8 cellular contexts compared by ENCODE assay signal in genomic region chrX:104136241-104137019, GRCh38. TPM values are rescaled to one million over a fixed set of nuclear protein-coding genes. Genes with fewer than 3 reads are reported as not detected.
DNase-seq lines count a peak whose midpoint lies in the region; ATAC-seq, FAIRE-seq and TF ChIP-seq lines count a peak whose summit lies in the region.

No MANE protein-coding gene starts in this region.

- peak overlapping the region; percentile 68 for H3K4me3 Mint-ChIP-seq in Caco-2 (ENCODE audit: unreplicated experiment)
- H3K4me3 Mint-ChIP-seq in activated CD8-positive, alpha-beta T cell treated with anti-CD3 and anti-CD28 coated beads, Interleukin-2, amount 10 ng/mL, durations not matched to agents 7 days and 5 days, result no peak overlapping the region

- no peaks in the 10 kb centered on the region for H3K4me1 Mint-ChIP-seq in Caco-2 (ENCODE audit: low read depth, unreplicated experiment)
- H3K4me1 Mint-ChIP-seq in activated CD8-positive, alpha-beta T cell treated with anti-CD3 and anti-CD28 coated beads, Interleukin-2, amount 10 ng/mL, durations not matched to agents 7 days and 5 days (ENCODE audit: low read depth), result peaks cover 26% of the 10 kb centered on the region

- TF ChIP-seq CTCF in Caco-2 (IDR thresholded peaks at IDR 0.05; ENCODE audit: insufficient read depth in 1 of 2, low read depth in 1 of 2, low read length in 1 of 2, severe bottlenecking in 1 of 2, unreplicated experiment in 1 of 2), result peak; percentile 44 to 56
- peak; percentile 31 to 70 (median 62) for TF ChIP-seq CTCF in H1 (IDR thresholded peaks at IDR 0.05; ENCODE audit: control extremely low read depth in 1 of 3, insufficient read depth in 1 of 3, low read depth in 1 of 3, low read length in 3 of 3)

- no peaks in the 10 kb centered on the region for H3K79me2 ChIP-seq in H1 (ENCODE audit: control insufficient read depth in 1 of 2, insufficient read depth in 2 of 2, low read length in 2 of 2)

- peak overlapping the region; percentile 43 to 64; a peak in 3 of 4 replicates for H3K4me2 ChIP-seq in H1 (ENCODE audit: insufficient read depth in 1 of 2, low read depth in 2 of 2, low read length in 2 of 2)

- H4K20me1 ChIP-seq in H1 (replicated peaks in 1 of 2; ENCODE audit: control insufficient read depth in 1 of 2, insufficient read depth in 2 of 2, low read length in 2 of 2), result no peaks in the 10 kb centered on the region

- no peak overlapping the region for H3K23ac ChIP-seq in H1 (ENCODE audit: insufficient read length)

- no peak for TF ChIP-seq EP300 in H1 (IDR thresholded peaks at IDR 0.05; ENCODE audit: borderline replicate concordance in 1 of 2, low read depth in 2 of 2, low read length in 2 of 2)

- H3K4me1 ChIP-seq in Caco-2 (no peaks in the 10 kb centered on the region), H1 (replicated peaks in 1 of 4; ENCODE audit: control insufficient read depth in 3 of 4, insufficient read depth in 4 of 4, low read length in 3 of 4) (no peaks in the 10 kb centered on the region), mesodermal cell (ENCODE audit: control insufficient read depth, insufficient read depth, low read length, poor library complexity, severe bottlenecking) (no peaks in the 10 kb centered on the region)

- WGBS in H1 (ENCODE audit: extremely low coverage in 1 of 2, insufficient coverage in 1 of 2, insufficient read length in 1 of 2, insufficient replicate concordance in 2 of 2, low coverage in 1 of 2, low lambda C conversion rate in 2 of 2, missing lambda C conversion rate in 1 of 2), 2 experiments, result 38% methylated on average over 10 of the region's 10 CpGs; no CpG with 5 or more reads in 1 of the 2 experiments
- 0% methylated on average over 1 of the region's 10 CpGs; no CpG with 5 or more reads in 1 of the 2 experiments for WGBS in mesodermal cell (ENCODE audit: insufficient coverage in 2 of 2), 2 experiments

- no peaks in the 10 kb centered on the region for H3K9me3 Mint-ChIP-seq in Caco-2 (ENCODE audit: unreplicated experiment)
- no peaks in the 10 kb centered on the region for H3K9me3 Mint-ChIP-seq in activated CD8-positive, alpha-beta T cell treated with anti-CD3 and anti-CD28 coated beads, Interleukin-2, amount 10 ng/mL, durations not matched to agents 7 days and 5 days (ENCODE audit: insufficient read depth)

- no peak overlapping the region for H2BK5ac ChIP-seq in H1 (ENCODE audit: low read depth, low read length)

- H2BK20ac ChIP-seq in H1 (ENCODE audit: low read length), result no peak overlapping the region

- TF ChIP-seq RAD21 in H1 (IDR thresholded peaks at IDR 0.05 in 1 of 2, conservative IDR thresholded peaks at IDR 0.05 in 1 of 2; ENCODE audit: low read depth in 2 of 2, low read length in 2 of 2), result peak; percentile 79

- H3K27me3 ChIP-seq in Caco-2 (replicated peaks; ENCODE audit: control insufficient read depth, insufficient read depth, low read length) (no peaks in the 10 kb centered on the region), H1 (replicated peaks in 1 of 4; ENCODE audit: control insufficient read depth in 3 of 4, extremely low read depth in 1 of 4, insufficient read depth in 3 of 4, low read length in 3 of 4) (no peaks in the 10 kb centered on the region)

- peak overlapping the region; percentile 30; the same call in 1 of the 2 replicates for H3K4me3 ChIP-seq in Caco-2 (ENCODE audit: low read depth, low read length)
- H3K4me3 ChIP-seq in H1 (ENCODE audit: extremely low read depth in 1 of 4, insufficient read depth in 2 of 4, low read depth in 3 of 4, low read length in 4 of 4), result peak overlapping the region in 3 of 4 experiments; percentile 14 to 43 (median 15); a peak in 3 of 8 replicates
- H3K4me3 ChIP-seq in mesodermal cell (ENCODE audit: extremely low read depth, insufficient read depth, low read length, poor library complexity, severe bottlenecking), result peak overlapping the region; percentile 11

- H3K27ac Mint-ChIP-seq in Caco-2 (ENCODE audit: unreplicated experiment), result no peak overlapping the region
- H3K27ac Mint-ChIP-seq in activated CD8-positive, alpha-beta T cell treated with anti-CD3 and anti-CD28 coated beads, Interleukin-2, amount 10 ng/mL, durations not matched to agents 7 days and 5 days, result no peak overlapping the region

- DNase-seq in Caco-2 (peak; percentile 64 to 72), NCI-H526 (lab: John Stamatoyannopoulos, UW) (peak; percentile 56 to 88), H1 (ENCODE audit: low read depth in 1 of 2, low spot score in 2 of 2) (no peak), stromal cell of bone marrow (ENCODE audit: low read depth) (peak; percentile 76)
- peak; percentile 64 for DNase-seq in activated CD8-positive, alpha-beta T cell treated with anti-CD3 and anti-CD28 coated beads, Interleukin-2, amount 10 ng/mL, durations not matched to agents 7 days and 5 days

- H3K79me1 ChIP-seq in H1 (ENCODE audit: low read depth, low read length), result no peaks in the 10 kb centered on the region

- H3K9me3 ChIP-seq in Caco-2 (no peaks in the 10 kb centered on the region), H1 (ENCODE audit: insufficient read depth in 2 of 2, low read depth in 1 of 2, low read length in 1 of 2) (no peaks in the 10 kb centered on the region), mesodermal cell (ENCODE audit: control insufficient read depth, low read length) (no peaks in the 10 kb centered on the region)

- intact Hi-C loops in Caco-2 (cut with micrococcal nuclease; ENCODE audit: unreplicated experiment), result loop anchor here (1.0 to 2.0 kb wide), 3 partner anchors 23 to 291 kb away; no protein-coding TSS in a partner anchor

- CTCF ChIA-PET in Caco-2 (lab: Charles Lee) (no interaction called here), H1 (lab: Charles Lee; ENCODE audit: partially characterized antibody) (interaction anchor here (0.6 to 3.0 kb wide), 9 partner anchors 11 to 297 kb away, joined by 3 to 10 read pairs (median 3); no protein-coding TSS in a partner anchor)
- CTCF ChIA-PET in activated CD8-positive, alpha-beta T cell treated with anti-CD3 and anti-CD28 coated beads, Interleukin-2, amount 10 ng/mL, durations not matched to agents 7 days and 5 days (lab: Charles Lee), result interaction anchor here (0.7 to 3.2 kb wide), 14 partner anchors 8 to 292 kb away, joined by 3 to 40 read pairs (median 6); partner anchors contain the start of genes SLC25A53 and ZCCHC18

- H4K91ac ChIP-seq in H1 (replicated peaks; ENCODE audit: insufficient read length, low read length), result no peak overlapping the region

- TF ChIP-seq POLR2A in H1 (IDR thresholded peaks at IDR 0.05; ENCODE audit: control extremely low read depth in 1 of 2, low read depth in 2 of 2, low read length in 2 of 2), result no peak

- H3K4ac ChIP-seq in H1 (replicated peaks; ENCODE audit: insufficient read length, low read depth, low read length), result no peak overlapping the region

- H2BK15ac ChIP-seq in H1 (ENCODE audit: low read length), result no peak overlapping the region

- H2BK12ac ChIP-seq in H1 (ENCODE audit: low read depth, low read length), result no peak overlapping the region

- H3K27ac ChIP-seq in H1 (ENCODE audit: low read depth, low read length) (no peak overlapping the region), mesodermal cell (ENCODE audit: low read depth, low read length, severe bottlenecking) (peak overlapping the region; percentile 16)

- BruUV-seq in Caco-2 (replicated peaks; lab: Mats Ljungman, UMichigan), result no TSS peak

- no peak overlapping the region for H4K8ac ChIP-seq in H1 (ENCODE audit: extremely low read depth, insufficient read depth, low read length)

- no peak overlapping the region for H3K14ac ChIP-seq in H1 (ENCODE audit: insufficient read length)

- H2BK120ac ChIP-seq in H1 (replicated peaks; ENCODE audit: low read depth, low read length), result no peak overlapping the region

- H2AFZ ChIP-seq in H1 (ENCODE audit: low read length), result peak overlapping the region; percentile 85

- H3K36me3 ChIP-seq in Caco-2 (ENCODE audit: control insufficient read depth, insufficient read depth, low read length) (no peaks in the 10 kb centered on the region), H1 (ENCODE audit: control insufficient read depth in 2 of 4, insufficient read depth in 4 of 4, low read length in 3 of 4) (no peaks in the 10 kb centered on the region), mesodermal cell (ENCODE audit: control insufficient read depth, insufficient read depth, low read length) (no peaks in the 10 kb centered on the region)

- H3K36me3 Mint-ChIP-seq in Caco-2 (ENCODE audit: insufficient read depth, unreplicated experiment), result no peaks in the 10 kb centered on the region
- H3K36me3 Mint-ChIP-seq in activated CD8-positive, alpha-beta T cell treated with anti-CD3 and anti-CD28 coated beads, Interleukin-2, amount 10 ng/mL, durations not matched to agents 7 days and 5 days (ENCODE audit: low read depth), result no peaks in the 10 kb centered on the region

- ATAC-seq in GM19438 (IDR thresholded peaks at IDR 0.05; ENCODE audit: low read depth, unreplicated experiment), result peak; percentile 88
- ATAC-seq in HG03558 (IDR thresholded peaks at IDR 0.05; ENCODE audit: extremely low read depth, unreplicated experiment), result peak; percentile 82
- ATAC-seq in activated CD8-positive, alpha-beta T cell treated with anti-CD3 and anti-CD28 coated beads, Interleukin-2, amount 10 ng/mL, durations not matched to agents 7 days and 5 days, result peak; percentile 84

- H3K56ac ChIP-seq in H1 (replicated peaks; ENCODE audit: insufficient read length, low read depth, low read length), result no peak overlapping the region

- POLR2A ChIA-PET in Caco-2 (lab: Charles Lee), result no interaction called here
- POLR2A ChIA-PET in activated CD8-positive, alpha-beta T cell treated with anti-CD3 and anti-CD28 coated beads, Interleukin-2, amount 10 ng/mL, durations not matched to agents 7 days and 5 days (lab: Charles Lee), result interaction anchor here (1.5 kb wide), 1 partner anchor 24 kb away, joined by 6 read pairs; the partner anchor contains the start of gene ZCCHC18
- POLR2A ChIA-PET in H1 (lab: Charles Lee; ENCODE audit: partially characterized antibody), result no interaction called here

- H3K18ac ChIP-seq in H1 (ENCODE audit: extremely low read depth, low read length), result no peak overlapping the region; the same call in 1 of the 2 replicates

- no peak overlapping the region for H2AK5ac ChIP-seq in H1 (ENCODE audit: low read depth, low read length)

- H4K5ac ChIP-seq in H1 (ENCODE audit: insufficient read length, low read depth, low read length), result no peak overlapping the region

- FAIRE-seq in H1 (lab: Jason Lieb, UNC), result peak; percentile 98

- H3K9ac ChIP-seq in H1 (replicated peaks in 1 of 4; ENCODE audit: extremely low read depth in 1 of 4, low read depth in 3 of 4, low read length in 3 of 4), result no peak overlapping the region

- H3K23me2 ChIP-seq in H1 (ENCODE audit: low read depth, low read length), result 0 out of 2 replicates have a peak, but pooled peaks cover 2% of the 10 kb centered on the region

- no peaks in the 10 kb centered on the region for H3K27me3 Mint-ChIP-seq in Caco-2 (ENCODE audit: insufficient read depth, unreplicated experiment)
- H3K27me3 Mint-ChIP-seq in activated CD8-positive, alpha-beta T cell treated with anti-CD3 and anti-CD28 coated beads, Interleukin-2, amount 10 ng/mL, durations not matched to agents 7 days and 5 days (ENCODE audit: low read depth), result no peaks in the 10 kb centered on the region

RNA-seq across cellular contexts. Expression of gene SLC25A53, which starts 20.4 kb away (rescaled TPM):
- total RNA-seq in Caco-2 (2022), result 3.2 and 4.1 TPM in 2 replicates
- total RNA-seq in activated CD8-positive, alpha-beta T cell treated with anti-CD3 and anti-CD28 coated beads, Interleukin-2, amount 10 ng/mL, durations not matched to agents 7 days and 5 days, result 1 to 10 TPM; 8.7 to 8.9 TPM
- 3.2 and 4.2 TPM in 2 replicates for total RNA-seq in H1 (2021; fragmentation: NEBNext Ultra II Directional; extraction: Animal tissue kit (Norgen Biotek cat#: 25700))
- polyA plus RNA-seq in H1 (2011; rRNA removed), result 2.2 and 2.4 TPM in 2 replicates
- polyA plus RNA-seq in H1 (2011; cell fraction: cytosol; rRNA removed), result 3.4 TPM
- polyA plus RNA-seq in H1 (2011; cell fraction: nucleus; rRNA removed), result 2.7 TPM
- polyA plus RNA-seq in H1 (2012, experiment 1 of 2), result 1.8 to 3.6 TPM (median 2.9 TPM) in 4 replicates
- 0.49 TPM for polyA plus RNA-seq in H1 (2012, experiment 2 of 2)
- polyA plus RNA-seq in H1 (2013, experiment 1 of 2), result 3.5 TPM
- polyA plus RNA-seq in H1 (2013, experiment 2 of 2), result 4.3 TPM
- polyA minus RNA-seq in H1 (2011; rRNA and poly(A)+ RNA removed), result 3.0 and 3.5 TPM in 2 replicates
- polyA minus RNA-seq in H1 (2011; cell fraction: cytosol; rRNA and poly(A)+ RNA removed), result 2.4 TPM
- polyA minus RNA-seq in H1 (2011; cell fraction: nucleus; rRNA and poly(A)+ RNA removed), result 5.5 TPM
- polyA plus RNA-seq in mesodermal cell (2013, experiment 1 of 2), result 3.5 TPM
- polyA plus RNA-seq in mesodermal cell (2013, experiment 2 of 2), result 3.0 TPM

RNA-seq across cellular contexts. Expression of gene ZCCHC18, which starts 24.1 kb away (rescaled TPM):
- total RNA-seq in Caco-2 (2022), result 0.77 and 0.95 TPM in 2 replicates
- 1 to 10 TPM; 2.2 to 3.8 TPM for total RNA-seq in activated CD8-positive, alpha-beta T cell treated with anti-CD3 and anti-CD28 coated beads, Interleukin-2, amount 10 ng/mL, durations not matched to agents 7 days and 5 days
- total RNA-seq in H1 (2021; fragmentation: NEBNext Ultra II Directional; extraction: Animal tissue kit (Norgen Biotek cat#: 25700)), result 2.6 and 3.7 TPM in 2 replicates
- 4.1 and 8.8 TPM in 2 replicates for polyA plus RNA-seq in H1 (2011; rRNA removed)
- polyA plus RNA-seq in H1 (2011; cell fraction: cytosol; rRNA removed), result 2.9 TPM
- 5.9 TPM for polyA plus RNA-seq in H1 (2011; cell fraction: nucleus; rRNA removed)
- polyA plus RNA-seq in H1 (2012, experiment 1 of 2), result 2.3 to 3.7 TPM (median 2.8 TPM) in 4 replicates
- polyA plus RNA-seq in H1 (2012, experiment 2 of 2), result 0.67 TPM
- 2.5 TPM for polyA plus RNA-seq in H1 (2013, experiment 1 of 2)
- 2.3 TPM for polyA plus RNA-seq in H1 (2013, experiment 2 of 2)
- polyA minus RNA-seq in H1 (2011; rRNA and poly(A)+ RNA removed), result 0.68 and 2.0 TPM in 2 replicates
- not detected for polyA minus RNA-seq in H1 (2011; cell fraction: cytosol; rRNA and poly(A)+ RNA removed)
- polyA minus RNA-seq in H1 (2011; cell fraction: nucleus; rRNA and poly(A)+ RNA removed), result 3.8 TPM
- polyA plus RNA-seq in mesodermal cell (2013, experiment 1 of 2), result 1.9 TPM
- 2.2 TPM for polyA plus RNA-seq in mesodermal cell (2013, experiment 2 of 2)

RNA-seq across cellular contexts. Expression of gene FAM199X, which starts 29.8 kb away (rescaled TPM):
- 18.5 and 19.1 TPM in 2 replicates for total RNA-seq in Caco-2 (2022)
- 10 to 100 TPM; 11.6 to 12.7 TPM for total RNA-seq in activated CD8-positive, alpha-beta T cell treated with anti-CD3 and anti-CD28 coated beads, Interleukin-2, amount 10 ng/mL, durations not matched to agents 7 days and 5 days
- 14.4 and 14.9 TPM in 2 replicates for total RNA-seq in H1 (2021; fragmentation: NEBNext Ultra II Directional; extraction: Animal tissue kit (Norgen Biotek cat#: 25700))
- 1.9 and 3.1 TPM in 2 replicates for polyA plus RNA-seq in H1 (2011; rRNA removed)
- 4.0 TPM for polyA plus RNA-seq in H1 (2011; cell fraction: cytosol; rRNA removed)
- 1.7 TPM for polyA plus RNA-seq in H1 (2011; cell fraction: nucleus; rRNA removed)
- 3.7 to 8.4 TPM (median 5.2 TPM) in 4 replicates for polyA plus RNA-seq in H1 (2012, experiment 1 of 2)
- 0.96 TPM for polyA plus RNA-seq in H1 (2012, experiment 2 of 2)
- polyA plus RNA-seq in H1 (2013, experiment 1 of 2), result 5.8 TPM
- polyA plus RNA-seq in H1 (2013, experiment 2 of 2), result 5.9 TPM
- 4.0 and 5.6 TPM in 2 replicates for polyA minus RNA-seq in H1 (2011; rRNA and poly(A)+ RNA removed)
- 4.1 TPM for polyA minus RNA-seq in H1 (2011; cell fraction: cytosol; rRNA and poly(A)+ RNA removed)
- 3.5 TPM for polyA minus RNA-seq in H1 (2011; cell fraction: nucleus; rRNA and poly(A)+ RNA removed)
- polyA plus RNA-seq in mesodermal cell (2013, experiment 1 of 2), result 16.3 TPM
- polyA plus RNA-seq in mesodermal cell (2013, experiment 2 of 2), result 16.1 TPM

Comparison
In these comparisons a context has a peak if more than half of its experiments do, and no peak if none do; other contexts are left out.
1. DNase-seq: peak in Caco-2 (2 of 2), NCI-H526 (2 of 2), activated CD8-positive, alpha-beta T cell treated with anti-CD3 and anti-CD28 coated beads, Interleukin-2, amount 10 ng/mL, durations not matched to agents 7 days and 5 days (single experiment) and stromal cell of bone marrow (single experiment); none in H1 (0 of 2).
2. Peak in every context shown above with its lines, with median percentiles within 50 percentile points of each other: H3K4me3 ChIP-seq and ATAC-seq.